In the genomic region with DNA sequence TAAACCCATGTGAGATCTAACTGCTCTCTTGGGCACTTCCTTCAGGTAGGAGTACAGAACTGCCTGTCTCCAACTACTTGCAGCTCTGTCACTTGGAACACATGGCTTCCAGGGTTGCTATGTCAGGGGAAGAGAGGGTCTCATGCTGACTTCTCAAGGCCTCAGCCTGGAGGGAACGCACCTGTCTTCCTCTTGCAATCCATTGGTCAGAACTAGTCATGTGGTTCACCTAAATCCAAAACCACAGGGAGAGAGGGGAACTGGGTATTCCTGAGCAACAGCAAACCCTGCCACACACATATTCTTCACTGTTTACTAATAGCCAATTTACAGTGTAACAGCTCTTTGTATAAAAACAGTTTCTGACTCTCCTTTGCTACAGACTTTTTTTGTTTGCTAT, we compare ENCODE assay signal across 24 cellular contexts.
"Had no signal": no experiment of that assay in that cellular context is flagged by ENCODE, and none has a peak within 500 bp of the region (broad histone marks: within the 10 kb centered on the region; RNA-seq: fewer than 3 reads in every experiment).

No MANE protein-coding gene starts in this region.

- H3K9me3 ChIP-seq: body of pancreas, prostate gland, right atrium auricular region, tibial nerve, vagina had no signal

- H3K4me2 ChIP-seq: hepatocyte had no signal

- H3K9me3 Mint-ChIP-seq: activated CD4-positive, alpha-beta T cell treated with anti-CD3 and anti-CD28 coated beads, Interleukin-2, amount 10 ng/mL, durations not matched to agents 7 days and 5 days; activated T-helper 2 cell treated with anti-CD3 and anti-CD28 coated beads, Interferon-gamma antibody, Interleukin-2, Interleukin-4, amounts not matched to agents 10 μg/mL and 5 μg/mL and 100 μg/mL, durations not matched to agents 14 hours and 24 hours and 36 hours had no signal

- H3K4me3 Mint-ChIP-seq: activated CD4-positive, alpha-beta T cell treated with anti-CD3 and anti-CD28 coated beads, Interleukin-2, amount 10 ng/mL, durations not matched to agents 7 days and 5 days; activated CD8-positive, alpha-beta T cell treated with anti-CD3 and anti-CD28 coated beads, Interleukin-2, amount 10 ng/mL, durations not matched to agents 7 days and 5 days; activated T-cell treated with anti-CD3 and anti-CD28 coated beads, Interleukin-2, amount 50 U/mL, for 24 hours; naive B cell; neural crest cell; stimulated activated naive CD8-positive, alpha-beta T cell treated with anti-CD3 and anti-CD28 coated beads, Interleukin-15, Interleukin-2, amounts not matched to agents 100 ng/mL and 50 ng/mL, for 24 hours had no signal

- H3K27ac Mint-ChIP-seq: activated CD4-positive, alpha-beta T cell treated with anti-CD3 and anti-CD28 coated beads, Interleukin-2, amount 10 ng/mL, durations not matched to agents 7 days and 5 days; activated CD8-positive, alpha-beta T cell treated with anti-CD3 and anti-CD28 coated beads, Interleukin-2, amount 10 ng/mL, durations not matched to agents 7 days and 5 days; activated T-cell treated with anti-CD3 and anti-CD28 coated beads, Interleukin-2, amount 50 U/mL, for 24 hours; activated T-helper 2 cell treated with anti-CD3 and anti-CD28 coated beads, Interferon-gamma antibody, Interleukin-2, Interleukin-4, amounts not matched to agents 10 μg/mL and 5 μg/mL and 100 μg/mL, durations not matched to agents 14 hours and 24 hours and 36 hours; naive B cell; stimulated activated naive CD8-positive, alpha-beta T cell treated with anti-CD3 and anti-CD28 coated beads, Interleukin-15, Interleukin-2, amounts not matched to agents 100 ng/mL and 50 ng/mL, for 24 hours had no signal

- H3K4me3 ChIP-seq: body of pancreas, dorsolateral prefrontal cortex, hepatocyte, prostate gland, right atrium auricular region, skin epidermis, tibial nerve, vagina had no signal

- H3K27me3 Mint-ChIP-seq: activated CD4-positive, alpha-beta T cell treated with anti-CD3 and anti-CD28 coated beads, Interleukin-2, amount 10 ng/mL, durations not matched to agents 7 days and 5 days; activated T-cell treated with anti-CD3 and anti-CD28 coated beads, Interleukin-2, amount 50 U/mL, for 24 hours; stimulated activated naive CD8-positive, alpha-beta T cell treated with anti-CD3 and anti-CD28 coated beads, Interleukin-15, Interleukin-2, amounts not matched to agents 100 ng/mL and 50 ng/mL, for 24 hours had no signal

- H3K4me1 Mint-ChIP-seq: activated CD4-positive, alpha-beta T cell treated with anti-CD3 and anti-CD28 coated beads, Interleukin-2, amount 10 ng/mL, durations not matched to agents 7 days and 5 days; naive B cell had no signal

- ATAC-seq: activated CD4-positive, CD25-positive, alpha-beta regulatory T cell treated with anti-CD3 and anti-CD28 coated beads, Interleukin-2, amount 50 U/mL, for 24 hours; activated CD8-positive, alpha-beta T cell treated with anti-CD3 and anti-CD28 coated beads, Interleukin-2, amount 10 ng/mL, durations not matched to agents 7 days and 5 days; body of pancreas; foreskin keratinocyte; left ventricle myocardium superior had no signal

- H3K27me3 ChIP-seq: body of pancreas, dorsolateral prefrontal cortex, foreskin keratinocyte, hepatocyte, right atrium auricular region, tibial nerve, vagina had no signal

- H3K36me3 Mint-ChIP-seq: naive B cell had no signal

- H3K36me3 ChIP-seq: prostate gland, right atrium auricular region, tibial nerve, vagina had no signal

- H3K4me1 ChIP-seq: body of pancreas, foreskin keratinocyte, prostate gland, right atrium auricular region, tibial nerve, vagina had no signal

- H3K27ac ChIP-seq: body of pancreas, dorsolateral prefrontal cortex, foreskin keratinocyte, hepatocyte, prostate gland, right atrium auricular region, skin epidermis, tibial nerve, vagina had no signal

- H2AFZ ChIP-seq: hepatocyte had no signal

- DNase-seq: activated CD4-positive, alpha-beta T cell treated with anti-CD3 and anti-CD28 coated beads, Interleukin-2, amount 10 ng/mL, durations not matched to agents 7 days and 5 days; activated CD8-positive, alpha-beta T cell treated with anti-CD3 and anti-CD28 coated beads, Interleukin-2, amount 10 ng/mL, durations not matched to agents 7 days and 5 days; activated naive CD4-positive, alpha-beta T cell treated with Interleukin-2 at 50 U/mL for 16 hours; activated T-cell treated with anti-CD3 and anti-CD28 coated beads, Interleukin-2, amount 50 U/mL, for 24 hours; body of pancreas; central memory CD4-positive, alpha-beta T cell; dorsolateral prefrontal cortex; foreskin keratinocyte; kidney; left ventricle myocardium superior; naive B cell; stimulated activated CD4-positive, alpha-beta T cell treated with anti-CD3 and anti-CD28 coated beads, Interleukin-15, amount 100 ng/mL, for 24 hours; stimulated activated CD4-positive, alpha-beta T cell treated with anti-CD3 and anti-CD28 coated beads, Interleukin-2, amount 100 ng/mL, for 48 hours; T1000 had no signal

- H3K79me2 ChIP-seq: hepatocyte had no signal
